16 cellular contexts compared by ENCODE assay signal in genomic region chr3:159783780-159784747, GRCh38. TPM values are rescaled to one million over a fixed set of nuclear protein-coding genes. Genes with fewer than 3 reads are reported as not detected.
DNase-seq lines count a peak whose midpoint lies in the region; ATAC-seq, FAIRE-seq and TF ChIP-seq lines count a peak whose summit lies in the region.
"Had no signal": no experiment of that assay in that cellular context is flagged by ENCODE, and none has a peak within 500 bp of the region (broad histone marks: within the 10 kb centered on the region; RNA-seq: fewer than 3 reads in every experiment).

No MANE protein-coding gene starts in this region.

- H2BK120ac ChIP-seq in trophoblast cell (ENCODE audit: insufficient read depth, low read length, poor library complexity) = peak overlapping the region; percentile 69

- no peak overlapping the region for H2AK5ac ChIP-seq in trophoblast cell (ENCODE audit: low read length)

- intact Hi-C loops in GM12878 (cut with micrococcal nuclease; ENCODE audit: unreplicated experiment) = no loop called here
- intact Hi-C loops in activated CD4-positive, alpha-beta memory T cell treated with anti-CD3 and anti-CD28 coated beads for 36 hours (cut with micrococcal nuclease) = no loop called here

- no peaks in the 10 kb centered on the region for H3K9me3 ChIP-seq in GM12878 (replicated peaks; ENCODE audit: control insufficient read depth, insufficient read depth, low read length)
- no peaks in the 10 kb centered on the region for H3K9me3 ChIP-seq in trophoblast cell (ENCODE audit: insufficient read depth, low read depth, low read length)
- H3K9me3 ChIP-seq: BLaER1 treated with 17β-estradiol and CSF1 and Interleukin-3, amounts not matched to agents 10 nM and 100 nM had no signal

- no peak overlapping the region for H4K8ac ChIP-seq in trophoblast cell (ENCODE audit: low read depth, low read length)

- H3K36me3 ChIP-seq in GM12878 (ENCODE audit: control insufficient read depth in 2 of 2, insufficient read depth in 2 of 2, low read length in 1 of 2) (no peaks in the 10 kb centered on the region), trophoblast cell (ENCODE audit: control insufficient read depth in 1 of 2, insufficient read depth in 2 of 2, low read length in 2 of 2) (peaks cover 0 to 4% of the 10 kb centered on the region in 2 experiments)
- H3K36me3 ChIP-seq: BLaER1 treated with 17β-estradiol and CSF1 and Interleukin-3, amounts not matched to agents 10 nM and 100 nM had no signal

- no peak overlapping the region for H3K4me3 Mint-ChIP-seq in activated CD4-positive, alpha-beta memory T cell treated with anti-CD3 and anti-CD28 coated beads for 36 hours

- peak overlapping the region; percentile 21 for H3K4ac ChIP-seq in trophoblast cell (ENCODE audit: low read depth, low read length)

- in situ Hi-C loops in GM12878 (cut with MboI) = no loop called here

- H3K27ac ChIP-seq in GM12878 (ENCODE audit: control insufficient read depth, insufficient read depth) = no peak overlapping the region
- H3K27ac ChIP-seq in trophoblast cell (ENCODE audit: low read depth, low read length) = peak overlapping the region; percentile 75
- H3K27ac ChIP-seq: BLaER1 treated with 17β-estradiol and CSF1 and Interleukin-3, amounts not matched to agents 10 nM and 100 nM had no signal

- H3K79me2 ChIP-seq in GM12878 (ENCODE audit: control insufficient read depth, insufficient read depth, low read length) (no peaks in the 10 kb centered on the region), trophoblast cell (ENCODE audit: control insufficient read depth, insufficient read depth, low read length, poor library complexity) (peaks cover 6% of the 10 kb centered on the region)

- H3K36me3 Mint-ChIP-seq in activated CD4-positive, alpha-beta memory T cell treated with anti-CD3 and anti-CD28 coated beads for 36 hours = no peaks in the 10 kb centered on the region

- SMC1A ChIA-PET in GM12878 (lab: Charles Lee; ENCODE audit: uncharacterized antibody, unreplicated experiment) = interaction anchor here (0.7 to 1.5 kb wide), 4 partner anchors 10 to 131 kb away, joined by 3 to 5 read pairs (median 3); no protein-coding TSS in a partner anchor

- H3K4me3 ChIP-seq in GM12878 (no peak overlapping the region), trophoblast cell (ENCODE audit: low read depth, low read length) (no peak overlapping the region)
- H3K4me3 ChIP-seq: BLaER1 treated with 17β-estradiol and CSF1 and Interleukin-3, amounts not matched to agents 10 nM and 100 nM had no signal

- CTCF ChIA-PET in GM12878 (lab: Yijun Ruan, JAX) = interaction anchor here (1.7 to 2.4 kb wide), 3 partner anchors 21 to 519 kb away, joined by 4 to 12 read pairs (median 8); no protein-coding TSS in a partner anchor
- CTCF ChIA-PET in activated CD4-positive, alpha-beta memory T cell treated with anti-CD3 and anti-CD28 coated beads for 36 hours (lab: Charles Lee) = no interaction called here

- RAD21 ChIA-PET in GM12878 (lab: Charles Lee; ENCODE audit: unreplicated experiment) = no interaction called here

- no peak for TF ChIP-seq CTCF in GM12878 (IDR thresholded peaks at IDR 0.05 in 2 of 3, conservative IDR thresholded peaks at IDR 0.05 in 1 of 3; ENCODE audit: control insufficient read depth in 2 of 3, extremely low read depth in 1 of 3, insufficient read depth in 1 of 3, low read depth in 3 of 3, low read length in 3 of 3)

- POLR2A ChIA-PET in GM12878 (lab: Charles Lee) = interaction anchor here (1.2 kb wide), 1 partner anchor 17 kb away, joined by 3 read pairs; no protein-coding TSS in a partner anchor
- POLR2A ChIA-PET in activated CD4-positive, alpha-beta memory T cell treated with anti-CD3 and anti-CD28 coated beads for 36 hours (lab: Charles Lee) = no interaction called here

- H4K20me1 ChIP-seq in GM12878 (ENCODE audit: control insufficient read depth, insufficient read depth) = no peaks in the 10 kb centered on the region
- H4K20me1 ChIP-seq: BLaER1 treated with 17β-estradiol and CSF1 and Interleukin-3, amounts not matched to agents 10 nM and 100 nM had no signal

- peak overlapping the region; percentile 76 for H2BK5ac ChIP-seq in trophoblast cell (ENCODE audit: low read depth, low read length, poor library complexity)

- no peak overlapping the region for H3K27ac Mint-ChIP-seq in activated CD4-positive, alpha-beta memory T cell treated with anti-CD3 and anti-CD28 coated beads for 36 hours
- H3K27ac Mint-ChIP-seq: activated T-helper 2 cell treated with anti-CD3 and anti-CD28 coated beads, Interferon-gamma antibody, Interleukin-2, Interleukin-4, amounts not matched to agents 10 μg/mL and 5 μg/mL and 100 μg/mL, durations not matched to agents 14 hours and 24 hours and 36 hours had no signal

- H3K4me1 ChIP-seq in GM12878 (ENCODE audit: control insufficient read depth, insufficient read depth, low read length) = no peaks in the 10 kb centered on the region; the same call in 1 of the 2 replicates
- peaks cover 19 to 26% of the 10 kb centered on the region in 2 experiments for H3K4me1 ChIP-seq in trophoblast cell (ENCODE audit: control insufficient read depth in 1 of 2, insufficient read depth in 2 of 2, low read length in 2 of 2)
- H3K4me1 ChIP-seq: BLaER1 treated with 17β-estradiol and CSF1 and Interleukin-3, amounts not matched to agents 10 nM and 100 nM had no signal

- H2BK12ac ChIP-seq in trophoblast cell (ENCODE audit: low read length) = peak overlapping the region; percentile 74

- WGBS in GM12878 (ENCODE audit: insufficient coverage, insufficient replicate concordance, low lambda C conversion rate, missing lambda C conversion rate) = 49% methylated on average over 13 of the region's 13 CpGs
- WGBS in trophoblast cell (ENCODE audit: extremely low coverage, insufficient coverage, insufficient read length) = no CpG with 5 or more reads among the region's 13 CpGs

- peak; percentile 4 for DNase-seq in GM12878 (ENCODE audit: low read depth, low spot score)
- DNase-seq in trophoblast cell = peak; percentile 88 to 93
- DNase-seq in activated CD4-positive, alpha-beta memory T cell treated with anti-CD3 and anti-CD28 coated beads for 36 hours = no peak
- no peak for DNase-seq in activated effector memory CD4-positive, alpha-beta T cell treated with Interleukin-2 at 50 U/mL for 16 hours
- no peak for DNase-seq in ureter (ENCODE audit: low spot score)
- DNase-seq in stimulated activated CD4-positive, alpha-beta T cell treated with anti-CD3 and anti-CD28 coated beads, Interleukin-4, amount 100 ng/mL, for 4 hours = no peak
- DNase-seq: activated CD4-positive, CD25-positive, alpha-beta regulatory T cell; hippocampal formation; NCI-H226; Right ventricle myocardium superior; stimulated activated CD4-positive, alpha-beta T cell treated with anti-CD3 and anti-CD28 coated beads, Interleukin-15, amount 100 ng/mL, for 24 hours had no signal

- no peaks in the 10 kb centered on the region for H3K9me3 Mint-ChIP-seq in activated CD4-positive, alpha-beta memory T cell treated with anti-CD3 and anti-CD28 coated beads for 36 hours
- H3K9me3 Mint-ChIP-seq: activated T-helper 2 cell treated with anti-CD3 and anti-CD28 coated beads, Interferon-gamma antibody, Interleukin-2, Interleukin-4, amounts not matched to agents 10 μg/mL and 5 μg/mL and 100 μg/mL, durations not matched to agents 14 hours and 24 hours and 36 hours had no signal

- ATAC-seq in GM18858 (IDR thresholded peaks at IDR 0.05; ENCODE audit: unreplicated experiment) = peak; percentile 83
- peak; percentile 67 for ATAC-seq in HG02938 (IDR thresholded peaks at IDR 0.05; ENCODE audit: unreplicated experiment)
- peak; percentile 72 for ATAC-seq in GM12878

- H3K4me2 ChIP-seq in GM12878 (ENCODE audit: control insufficient read depth, insufficient read depth) (no peak overlapping the region; the same call in 1 of the 2 replicates), trophoblast cell (ENCODE audit: low read length) (peak overlapping the region; percentile 39)
- H3K4me2 ChIP-seq: BLaER1 treated with 17β-estradiol and CSF1 and Interleukin-3, amounts not matched to agents 10 nM and 100 nM had no signal

- no peaks in the 10 kb centered on the region; a peak in 1 of 4 replicates for H3K27me3 ChIP-seq in GM12878 (replicated peaks in 1 of 2; ENCODE audit: control insufficient read depth in 2 of 2, insufficient read depth in 2 of 2, low read length in 1 of 2)
- H3K27me3 ChIP-seq in trophoblast cell (ENCODE audit: insufficient read depth, low read length) = no peaks in the 10 kb centered on the region
- H3K27me3 ChIP-seq: BLaER1 treated with 17β-estradiol and CSF1 and Interleukin-3, amounts not matched to agents 10 nM and 100 nM had no signal

- H4K12ac ChIP-seq in trophoblast cell (ENCODE audit: low read depth, low read length) = no peak overlapping the region

- peak; percentile 83 for FAIRE-seq in GM12878 (lab: Jason Lieb, UNC)
- FAIRE-seq: GM12891 had no signal

- H3K27me3 Mint-ChIP-seq in activated CD4-positive, alpha-beta memory T cell treated with anti-CD3 and anti-CD28 coated beads for 36 hours = peaks cover 10% of the 10 kb centered on the region

- H4K91ac ChIP-seq in trophoblast cell (ENCODE audit: low read depth, low read length) = peak overlapping the region; percentile 76

- H3K14ac ChIP-seq in trophoblast cell (ENCODE audit: low read length) = peak overlapping the region; percentile 48

- TF ChIP-seq POLR2A in GM12878 (IDR thresholded peaks at IDR 0.05; ENCODE audit: low read depth, low read length) = no peak

- no peak overlapping the region for H3K18ac ChIP-seq in trophoblast cell (ENCODE audit: low read length)

- H3K79me1 ChIP-seq in trophoblast cell (ENCODE audit: low read length) = peaks cover 17% of the 10 kb centered on the region

- H3K23ac ChIP-seq in trophoblast cell (ENCODE audit: low read length) = no peak overlapping the region

- TF ChIP-seq EP300 in GM12878 (IDR thresholded peaks at IDR 0.05; ENCODE audit: borderline replicate concordance in 1 of 2, control insufficient read depth in 1 of 2, low read depth in 2 of 2, low read length in 2 of 2) = no peak

- H3K9ac ChIP-seq in GM12878 (ENCODE audit: control insufficient read depth, insufficient read depth, low read length) (no peak overlapping the region), trophoblast cell (ENCODE audit: low read length) (no peak overlapping the region)
- H3K9ac ChIP-seq: BLaER1 treated with 17β-estradiol and CSF1 and Interleukin-3, amounts not matched to agents 10 nM and 100 nM had no signal

- H2AFZ ChIP-seq in GM12878 (ENCODE audit: control insufficient read depth, low read depth, low read length) = no peak overlapping the region
- H2AFZ ChIP-seq in trophoblast cell (ENCODE audit: insufficient read depth, low read length, poor library complexity) = no peak overlapping the region

- no peaks in the 10 kb centered on the region for H3K4me1 Mint-ChIP-seq in activated CD4-positive, alpha-beta memory T cell treated with anti-CD3 and anti-CD28 coated beads for 36 hours (ENCODE audit: low read depth)

- no peak for TF ChIP-seq RAD21 in GM12878 (IDR thresholded peaks at IDR 0.05; ENCODE audit: insufficient read depth, low read depth, low read length)

- BruUV-seq in GM12878 (replicated peaks; lab: Mats Ljungman, UMichigan) = no TSS peak

RNA-seq across cellular contexts. Expression of gene SCHIP1, which starts 55.6 kb away (rescaled TPM):
- 0.17 TPM in 1 of 2 replicates, not detected in the other for total RNA-seq in GM12878 (2013; cell fraction: nucleolus; rRNA removed)
- total RNA-seq in GM12878 (2014; rRNA removed) (0.98 and 1.4 TPM in 2 replicates), GM12878 (2014; rRNA removed; fragmentation: Illumina TruSeq; extraction: Trizol) (1.4 and 1.6 TPM in 2 replicates), GM12878 (2021) (0.27 and 1.5 TPM in 2 replicates), ureter (5.8 TPM)
- polyA plus RNA-seq in GM12878 (2011; ENCODE audit: low read depth) = not detected
- polyA plus RNA-seq in GM12878 (2011; rRNA removed) (0.10 TPM in 1 of 2 replicates, not detected in the other), GM12878 (2014; fragmentation: Illumina TruSeq; extraction: Trizol) (1.7 and 2.8 TPM in 2 replicates), GM12878 (2014; fragmentation: Nextera tagmentation; extraction: Ambion mirVana) (1 to 10 TPM; 1.2 to 2.8 TPM), GM12878 (2014; rRNA removed) (1.1 and 1.2 TPM in 2 replicates), GM12878 (2016; fragmentation: Nextera tagmentation; extraction: Ambion mirVana) (1 to 10 TPM in 1 of 2 experiments, under 1 TPM in 1; 0.84 to 2.1 TPM)
- 0.05 and 0.07 TPM in 2 replicates for polyA plus RNA-seq in GM12878 (2011; cell fraction: cytosol; rRNA removed)
- polyA plus RNA-seq in GM12878 (2011; cell fraction: nucleus; rRNA removed) = 0.10 and 0.39 TPM in 2 replicates
- 0.25 TPM in 1 of 2 replicates, not detected in the other for polyA plus RNA-seq in GM12878 (2012)
- 0.05 and 0.07 TPM in 2 replicates for polyA minus RNA-seq in GM12878 (2011; rRNA and poly(A)+ RNA removed)
- polyA minus RNA-seq in GM12878 (2011; cell fraction: cytosol; rRNA and poly(A)+ RNA removed) = not detected in 2 replicates
- polyA minus RNA-seq in GM12878 (2011; cell fraction: nucleus; rRNA and poly(A)+ RNA removed) = 0.36 TPM in 1 of 2 replicates, not detected in the other
- polyA plus RNA-seq in trophoblast cell (2013) = 12.8 and 13.8 TPM in 2 replicates
- under 1 TPM in 1 of 2 experiments, not detected in 1; 0.43 TPM for total RNA-seq in activated CD4-positive, alpha-beta memory T cell treated with anti-CD3 and anti-CD28 coated beads for 36 hours

Comparison
In these comparisons a context has a peak if more than half of its experiments do, and no peak if none do; other contexts are left out.
1. DNase-seq: peak in GM12878 (single experiment) and trophoblast cell (2 of 2); none in activated CD4-positive, alpha-beta memory T cell treated with anti-CD3 and anti-CD28 coated beads for 36 hours (single experiment), activated effector memory CD4-positive, alpha-beta T cell treated with Interleukin-2 at 50 U/mL for 16 hours (single experiment), ureter (single experiment) and stimulated activated CD4-positive, alpha-beta T cell treated with anti-CD3 and anti-CD28 coated beads, Interleukin-4, amount 100 ng/mL, for 4 hours (0 of 2).
2. Peak in every context shown above with its lines, with median percentiles within 50 percentile points of each other: ATAC-seq.